14 cellular contexts compared by ENCODE assay signal in the genomic region with DNA sequence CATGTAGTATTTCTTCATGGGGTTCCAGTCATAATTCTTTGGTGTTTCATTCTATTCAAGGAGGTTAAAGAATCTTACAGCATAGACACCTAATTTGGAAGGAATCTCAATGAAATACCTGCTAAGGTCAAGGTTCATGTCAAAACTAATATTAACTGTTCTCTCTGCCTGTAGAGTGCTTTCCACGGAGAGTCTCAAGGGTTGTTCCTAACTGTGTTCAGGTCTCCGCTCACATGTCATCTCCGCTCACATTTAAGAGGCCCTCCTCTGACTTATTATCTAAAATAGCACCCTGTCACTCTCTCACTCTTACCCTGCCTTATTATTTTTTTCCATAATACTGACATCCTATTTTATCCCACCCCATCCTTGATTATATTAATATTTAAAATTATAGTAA.
DNase-seq lines count a peak whose midpoint lies in the region; ATAC-seq and TF ChIP-seq lines count a peak whose summit lies in the region.
"Had no signal": no experiment of that assay in that cellular context is flagged by ENCODE, and none has a peak within 500 bp of the region (broad histone marks: within the 10 kb centered on the region; RNA-seq: fewer than 3 reads in every experiment).

No MANE protein-coding gene starts in this region.

- H3K36me3 Mint-ChIP-seq in activated T-cell treated with anti-CD3 and anti-CD28 coated beads, Interleukin-2, amount 50 U/mL, for 4 hours (ENCODE audit: insufficient read depth): no peaks in the 10 kb centered on the region
- H3K36me3 Mint-ChIP-seq: CD4-positive, CD25-positive, alpha-beta regulatory T cell had no signal

- intact Hi-C loops in cardiac septum (cut with DNase I): loop anchor here (10.0 kb wide), 1 partner anchor 606 kb away; no protein-coding TSS in a partner anchor
- intact Hi-C loops in lower lobe of right lung (cut with DNase I): no loop called here
- intact Hi-C loops in prostate gland (cut with DNase I): loop anchor here (10.0 kb wide), 1 partner anchor 236 kb away; a partner anchor contains a TSS

- H3K4me3 ChIP-seq in right atrium auricular region (no peak overlapping the region), lower lobe of right lung (no peak overlapping the region), prostate gland (no peak overlapping the region)
- H3K4me3 ChIP-seq: BLaER1 treated with 17β-estradiol and CSF1 and Interleukin-3, amounts not matched to agents 10 nM and 100 nM; HAP-1 had no signal

- DNase-seq in right atrium auricular region (ENCODE audit: low spot score) (no peak), cardiac septum (ENCODE audit: low spot score) (no peak), lower lobe of right lung (no peak), T-helper 2 cell (no peak), prostate gland (ENCODE audit: low spot score) (no peak)
- no peak for DNase-seq in activated T-cell treated with anti-CD3 and anti-CD28 coated beads, Interleukin-2, amount 50 U/mL, for 4 hours
- DNase-seq: 8988T; ACHN; CD4-positive, CD25-positive, alpha-beta regulatory T cell; DMS53; GF-D8 had no signal

- H3K27ac ChIP-seq in right atrium auricular region (peak overlapping the region; percentile 9 to 23), VCaP (peak overlapping the region; percentile 74; the same call in 1 of the 2 replicates), lower lobe of right lung (no peak overlapping the region), prostate gland (no peak overlapping the region)
- H3K27ac ChIP-seq: BLaER1 treated with 17β-estradiol and CSF1 and Interleukin-3, amounts not matched to agents 10 nM and 100 nM had no signal

- H3K9me3 ChIP-seq in right atrium auricular region: no peaks in the 10 kb centered on the region
- no peaks in the 10 kb centered on the region for H3K9me3 ChIP-seq in lower lobe of right lung
- no peaks in the 10 kb centered on the region for H3K9me3 ChIP-seq in prostate gland
- H3K9me3 ChIP-seq: BLaER1 treated with 17β-estradiol and CSF1 and Interleukin-3, amounts not matched to agents 10 nM and 100 nM; HAP-1 had no signal

- H3K27me3 ChIP-seq in right atrium auricular region (no peaks in the 10 kb centered on the region), lower lobe of right lung (ENCODE audit: low read depth) (no peaks in the 10 kb centered on the region), prostate gland (replicated peaks; ENCODE audit: insufficient read depth) (no peaks in the 10 kb centered on the region)
- H3K27me3 ChIP-seq: BLaER1 treated with 17β-estradiol and CSF1 and Interleukin-3, amounts not matched to agents 10 nM and 100 nM had no signal

- no peak for TF ChIP-seq CTCF in right atrium auricular region (IDR thresholded peaks at IDR 0.05)
- no peak for TF ChIP-seq CTCF in VCaP (conservative IDR thresholded peaks at IDR 0.05)
- TF ChIP-seq CTCF in lower lobe of right lung (IDR thresholded peaks at IDR 0.05): no peak
- no peak for TF ChIP-seq CTCF in prostate gland (IDR thresholded peaks at IDR 0.05)

- H3K4me1 ChIP-seq in right atrium auricular region (peaks cover 0 to 30% of the 10 kb centered on the region in 2 donors), lower lobe of right lung (peaks cover 33% of the 10 kb centered on the region), prostate gland (replicated peaks) (no peaks in the 10 kb centered on the region)

- H3K4me3 Mint-ChIP-seq in activated T-cell treated with anti-CD3 and anti-CD28 coated beads, Interleukin-2, amount 50 U/mL, for 4 hours: no peak overlapping the region
- H3K4me3 Mint-ChIP-seq: CD4-positive, CD25-positive, alpha-beta regulatory T cell had no signal

- WGBS in prostate gland: 96% methylated on average over 3 of the region's 3 CpGs

- H3K9me3 Mint-ChIP-seq in activated T-cell treated with anti-CD3 and anti-CD28 coated beads, Interleukin-2, amount 50 U/mL, for 4 hours: no peaks in the 10 kb centered on the region

- no peaks in the 10 kb centered on the region for H3K4me1 Mint-ChIP-seq in activated T-cell treated with anti-CD3 and anti-CD28 coated beads, Interleukin-2, amount 50 U/mL, for 4 hours (ENCODE audit: low read depth)

- no peak for TF ChIP-seq POLR2A in prostate gland (IDR thresholded peaks at IDR 0.05)

- ATAC-seq in lower lobe of right lung: peak; percentile 41 to 76
- no peak for ATAC-seq in activated T-cell treated with anti-CD3 and anti-CD28 coated beads, Interleukin-2, amount 50 U/mL, for 4 hours

- no peaks in the 10 kb centered on the region for H3K27me3 Mint-ChIP-seq in activated T-cell treated with anti-CD3 and anti-CD28 coated beads, Interleukin-2, amount 50 U/mL, for 4 hours (ENCODE audit: low read depth)
- H3K27me3 Mint-ChIP-seq: CD4-positive, CD25-positive, alpha-beta regulatory T cell had no signal

- H3K36me3 ChIP-seq in right atrium auricular region: no peaks in the 10 kb centered on the region
- no peaks in the 10 kb centered on the region for H3K36me3 ChIP-seq in lower lobe of right lung
- no peaks in the 10 kb centered on the region for H3K36me3 ChIP-seq in prostate gland
- H3K36me3 ChIP-seq: BLaER1 treated with 17β-estradiol and CSF1 and Interleukin-3, amounts not matched to agents 10 nM and 100 nM; HAP-1 had no signal

Comparison
In these comparisons a context has a peak if more than half of its experiments do, and no peak if none do; other contexts are left out.
1. H3K27ac ChIP-seq: peak in right atrium auricular region (2 of 2) and VCaP (single experiment); none in lower lobe of right lung (single experiment) and prostate gland (0 of 2).
2. ATAC-seq: peak in lower lobe of right lung (2 of 2); none in activated T-cell treated with anti-CD3 and anti-CD28 coated beads, Interleukin-2, amount 50 U/mL, for 4 hours (0 of 2).